2 cellular contexts compared by ENCODE assay signal in genomic region chr19:35622750-35623149, GRCh38.
A peak's percentile ranks its signal among the peaks of the same experiment; 100 is the strongest.
TF ChIP-seq lines count a peak whose summit lies in the region.

No MANE protein-coding gene starts in this region.

TF ChIP-seq in HEK293, 187 proteins besides CTCF, POLR2A, EP300 and RAD21:
- TF ChIP-seq ZNF239 (tag by site-specific recombination; IDR thresholded peaks at IDR 0.05) (no peak), ZBTB21 (tag by site-specific recombination; IDR thresholded peaks at IDR 0.05) (no peak), ZNF791 (tag by site-specific recombination; IDR thresholded peaks at IDR 0.05) (no peak), ZNF670 (tag by site-specific recombination; IDR thresholded peaks at IDR 0.05; ENCODE audit: low read depth) (no peak), ZNF184 (tag by site-specific recombination; IDR thresholded peaks at IDR 0.05) (no peak), ZFP37 (tag by site-specific recombination; IDR thresholded peaks at IDR 0.05) (no peak), ZNF664 (tag by site-specific recombination; IDR thresholded peaks at IDR 0.05) (no peak), ZNF302 (tag by site-specific recombination; IDR thresholded peaks at IDR 0.05; ENCODE audit: low read depth) (no peak), ZNF747 (tag by site-specific recombination; IDR thresholded peaks at IDR 0.05) (no peak), KLF7 (tag by site-specific recombination; IDR thresholded peaks at IDR 0.05; ENCODE audit: borderline replicate concordance) (no peak), ZNF48 (tag by site-specific recombination; IDR thresholded peaks at IDR 0.05) (no peak)
TF ChIP-seq in HEK293: peak in this region for 0.

TF ChIP-seq in K562, 482 proteins besides CTCF, POLR2A, EP300 and RAD21:
- TF ChIP-seq RBFOX2 (IDR thresholded peaks at IDR 0.05; ENCODE audit: low read depth, low read length) (peak; percentile 42), POLR2G (IDR thresholded peaks at IDR 0.05; ENCODE audit: low read depth, low read length) (peak; percentile 53; the same call in 1 of the 2 replicates), HNRNPK (IDR thresholded peaks at IDR 0.05; ENCODE audit: low read depth, low read length, poor library complexity, severe bottlenecking) (no peak)
TF ChIP-seq in K562: peak in this region for 2.
